In the genomic region with DNA sequence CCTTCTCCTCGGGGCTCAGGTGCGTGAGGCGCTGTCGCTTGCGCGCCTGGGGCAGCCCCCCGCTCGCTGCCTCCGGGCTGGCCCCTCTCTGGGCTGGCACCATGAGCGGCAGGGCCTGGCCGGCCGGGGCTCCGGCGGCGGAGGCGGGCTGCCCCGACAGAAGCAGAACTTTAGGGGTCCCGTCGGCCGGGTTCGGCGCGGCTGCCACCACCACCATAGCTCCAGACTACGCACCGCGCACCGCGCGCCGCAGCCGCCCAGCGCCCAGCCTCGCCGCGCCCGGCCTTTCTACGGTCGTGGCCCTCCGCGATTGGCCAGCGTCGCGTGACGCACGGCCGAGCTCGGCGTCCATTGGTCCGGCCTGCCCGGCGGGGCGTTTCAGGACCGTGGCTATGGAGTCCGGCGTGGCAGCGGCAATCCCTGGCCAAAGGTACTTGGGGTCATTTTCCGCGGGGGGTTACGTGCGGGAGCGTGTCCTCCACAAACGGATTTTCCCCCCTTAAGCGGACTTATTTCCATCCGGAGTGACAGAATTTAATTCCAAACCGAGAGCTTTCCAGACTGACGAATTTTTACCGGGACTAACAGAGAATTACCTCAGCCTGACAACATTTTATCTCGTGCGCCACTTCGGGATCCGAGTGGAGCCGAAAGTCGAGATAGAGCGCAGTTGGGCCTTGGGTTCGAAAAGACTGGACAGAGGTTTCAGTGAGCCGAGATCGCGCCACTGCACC, we compare ENCODE assay signal across 8 cellular contexts. TPM values are rescaled to one million over a fixed set of nuclear protein-coding genes. Genes with fewer than 3 reads are reported as not detected.
DNase-seq lines count a peak whose midpoint lies in the region; ATAC-seq and TF ChIP-seq lines count a peak whose summit lies in the region.

A gene (minus strand): TSS at position 262 of the 734 bp plus-strand sequence.

- peaks cover 36% of the 10 kb centered on the region for H3K4me1 Mint-ChIP-seq in nephron

- peak within 1 kb of the TSS; percentile 97 to 99 (median 99) for H3K27ac Mint-ChIP-seq in nephron

- 0 out of 2 replicates have a peak, but pooled peaks cover 5% of the 10 kb centered on the region for H4K20me1 ChIP-seq in Karpas-422 (ENCODE audit: insufficient read depth, low read depth, low read length)

- peaks cover 28% of the 10 kb centered on the region for H3K4me1 ChIP-seq in Karpas-422 (ENCODE audit: low read length)

- H3K79me2 ChIP-seq in Karpas-422 (ENCODE audit: low read length) = peaks cover 55% of the 10 kb centered on the region

- H3K36me3 Mint-ChIP-seq in nephron (ENCODE audit: low read depth) = peaks cover 33% of the 10 kb centered on the region

- H3K27me3 ChIP-seq in Karpas-422 (ENCODE audit: low read length) = no peaks in the 10 kb centered on the region

- TF ChIP-seq CTCF in fibroblast of the aortic adventitia (IDR thresholded peaks at IDR 0.05; ENCODE audit: insufficient read depth, low read length) (no peak), nephron (IDR thresholded peaks at IDR 0.05; ENCODE audit: unreplicated experiment in 3 of 3) (no peak)

- H3K27me3 Mint-ChIP-seq in nephron (ENCODE audit: low read depth) = no peaks in the 10 kb centered on the region

- H3K36me3 ChIP-seq in Karpas-422 (ENCODE audit: insufficient read depth, low read length) = peaks cover 23% of the 10 kb centered on the region

- peak within 1 kb of the TSS; percentile 85 to 87 (median 86) for H3K4me3 Mint-ChIP-seq in nephron

- H3K9me3 ChIP-seq in Karpas-422 (ENCODE audit: low read length) = no peaks in the 10 kb centered on the region

- no peaks in the 10 kb centered on the region for H3K9me2 ChIP-seq in Karpas-422 (replicated peaks; ENCODE audit: insufficient read depth, low read length)

- peak within 1 kb of the TSS; percentile 76; the same call in 1 of the 2 replicates for H2AFZ ChIP-seq in Karpas-422 (ENCODE audit: low read length)

- DNase-seq in Daoy (ENCODE audit: low read depth) (peak; percentile 98), Karpas-422 (peak; percentile 97), SHP77 treated with DMSO at 0.1 percent for 48 hours (lab: John Stamatoyannopoulos, UW) (peak; percentile 86), fibroblast of the aortic adventitia (ENCODE audit: low read depth) (peak; percentile 92)
- peak; percentile 96 for DNase-seq in activated effector memory CD4-positive, alpha-beta T cell treated with anti-CD3 and anti-CD28 coated beads, Interleukin-2, amount 50 U/mL, for 16 hours
- DNase-seq in stimulated activated naive CD8-positive, alpha-beta T cell treated with anti-CD3 and anti-CD28 coated beads, Interleukin-15, Interleukin-2, amounts not matched to agents 100 U/mL and 50 U/mL, for 24 hours = peak; percentile 93

- H3K9me3 Mint-ChIP-seq in nephron = no peaks in the 10 kb centered on the region

- ATAC-seq in GM21825 (IDR thresholded peaks at IDR 0.05; ENCODE audit: unreplicated experiment) = peak; percentile 77
- peak; percentile 91 for ATAC-seq in stimulated activated naive CD8-positive, alpha-beta T cell treated with anti-CD3 and anti-CD28 coated beads, Interleukin-15, Interleukin-2, amounts not matched to agents 100 U/mL and 50 U/mL, for 24 hours

- H3K9ac ChIP-seq in Karpas-422 (ENCODE audit: low read length) = peak within 1 kb of the TSS; percentile 97

- peak within 1 kb of the TSS; percentile 83 for H3K27ac ChIP-seq in Karpas-422 (ENCODE audit: low read length)

- H3K4me3 ChIP-seq in Karpas-422 (ENCODE audit: low read length) (peak within 1 kb of the TSS; percentile 97), fibroblast of the aortic adventitia (ENCODE audit: low read depth, low read length) (peak within 1 kb of the TSS; percentile 71)

- H3K4me2 ChIP-seq in Karpas-422 (ENCODE audit: low read depth, low read length, poor library complexity, severe bottlenecking) = peak within 1 kb of the TSS; percentile 78

RNA-seq across cellular contexts. Expression of the gene that starts here (rescaled TPM):
- 114 and 117 TPM in 2 replicates for total RNA-seq in Daoy (2014; rRNA removed; shearing (Covaris generic))
- 121 and 187 TPM in 2 replicates for total RNA-seq in Karpas-422 (2014; rRNA removed; shearing (Covaris generic); ENCODE audit: low replicate concordance)
- total RNA-seq in fibroblast of the aortic adventitia (ENCODE audit: low replicate concordance) = 111 and 228 TPM in 2 replicates

Comparison
In these comparisons a context has a peak if more than half of its experiments do, and no peak if none do; other contexts are left out.
1. Peak in every context shown above with its lines: DNase-seq, ATAC-seq, H3K4me3 ChIP-seq and H3K27ac ChIP-seq.